1 cellular context compared by ENCODE assay signal in genomic region chr19:2567996-2568395, GRCh38.
TF ChIP-seq lines count a peak whose summit lies in the region.

No MANE protein-coding gene starts in this region.

TF ChIP-seq in HepG2, 621 proteins besides CTCF, POLR2A, EP300 and RAD21 (continued from another document):
- no peak for TF ChIP-seq RERE (CRISPR knock-in tag; IDR thresholded peaks at IDR 0.05; ENCODE audit: low read depth)
- TF ChIP-seq ATF2 (CRISPR knock-in tag; IDR thresholded peaks at IDR 0.05), result no peak
- no peak for TF ChIP-seq SAP130 (CRISPR knock-in tag; IDR thresholded peaks at IDR 0.05; ENCODE audit: low read depth)
- peak; percentile 60; the same call in 1 of the 2 replicates for TF ChIP-seq ARNT (IDR thresholded peaks at IDR 0.05)
